Comparison of ENCODE assay signal across 1 cellular context in the genomic region with DNA sequence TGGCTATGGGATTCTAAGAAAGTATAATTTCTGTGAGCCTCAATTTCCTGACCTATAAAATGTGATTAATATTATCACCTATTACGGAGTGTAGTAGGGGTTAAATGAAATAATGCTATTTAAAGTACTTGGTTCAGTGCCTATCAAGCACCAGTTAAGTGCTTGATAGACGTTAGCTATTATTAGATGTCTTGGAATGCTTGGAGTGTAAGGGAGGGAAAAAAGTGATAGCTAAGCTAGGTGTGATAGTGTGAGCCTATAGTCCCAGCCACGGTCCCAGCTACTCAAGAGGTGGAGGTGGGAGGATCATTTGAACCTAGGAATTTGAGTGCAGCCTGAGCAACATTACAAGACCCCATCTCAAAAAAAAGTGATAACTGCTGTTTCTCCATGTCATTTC.
A peak's percentile ranks its signal among the peaks of the same experiment; 100 is the strongest.
TF ChIP-seq lines count a peak whose summit lies in the region.

No MANE protein-coding gene starts in this region.

TF ChIP-seq in HepG2, 621 proteins besides CTCF, POLR2A, EP300 and RAD21:
- TF ChIP-seq SIX1 (CRISPR knock-in tag; IDR thresholded peaks at IDR 0.05; ENCODE audit: borderline replicate concordance) (no peak), KAT8 (CRISPR knock-in tag; IDR thresholded peaks at IDR 0.05) (no peak), RBFOX2 (IDR thresholded peaks at IDR 0.05; ENCODE audit: low read depth, low read length) (0 out of 2 replicates have a peak, but pooled peaks have one; percentile 1)
